6 cellular contexts compared by ENCODE assay signal in the genomic region with DNA sequence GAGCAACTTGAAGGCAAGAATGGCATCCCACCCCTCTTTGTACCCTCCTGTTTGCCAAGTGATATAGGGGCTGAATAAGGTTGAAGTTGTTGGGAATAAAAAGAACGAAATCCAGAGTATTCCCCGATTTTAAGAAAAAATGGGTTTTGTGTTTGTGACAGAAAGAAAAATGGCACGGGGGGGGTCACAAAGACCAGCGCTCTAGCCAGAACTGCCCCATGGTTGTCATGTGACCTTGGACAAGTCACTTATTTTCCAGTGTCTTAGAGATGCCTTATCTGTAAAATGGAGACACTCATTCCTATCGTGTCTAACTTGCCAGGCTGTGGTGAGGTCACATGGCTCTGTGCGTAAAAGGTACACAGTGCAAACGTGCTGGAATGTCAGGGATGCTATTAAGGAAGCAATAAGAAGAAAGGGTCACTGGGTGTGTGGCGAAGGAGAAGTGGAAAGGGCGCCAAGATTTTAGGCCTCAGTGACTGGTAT. TPM values are rescaled to one million over a fixed set of nuclear protein-coding genes. Genes with fewer than 3 reads are reported as not detected.
DNase-seq lines count a peak whose midpoint lies in the region; ATAC-seq and TF ChIP-seq lines count a peak whose summit lies in the region.

No MANE protein-coding gene starts in this region.

- DNase-seq in Calu3 (peak; percentile 58), kidney epithelial cell (ENCODE audit: low read depth) (no peak), GM20000 (ENCODE audit: low spot score) (no peak)
- DNase-seq in T-helper 2 cell treated with Interferon-gamma antibody and Interleukin-4, amounts not matched to agents 5 μg/mL and 100 μg/mL, for 36 hours (ENCODE audit: low spot score), result no peak
- DNase-seq in stimulated activated CD4-positive, alpha-beta T cell treated with anti-CD3 and anti-CD28 coated beads, Interleukin-4, amount 100 ng/mL, for 24 hours, result no peak

- peak overlapping the region; percentile 65 for H3K4me3 ChIP-seq in kidney epithelial cell (ENCODE audit: low read depth, low read length)

- H3K36me3 ChIP-seq in kidney epithelial cell (ENCODE audit: control insufficient read depth, insufficient read depth, low read length), result no peaks in the 10 kb centered on the region

- no peaks in the 10 kb centered on the region for H3K9me3 Mint-ChIP-seq in Calu3 (ENCODE audit: low read depth, unreplicated experiment)
- no peaks in the 10 kb centered on the region for H3K9me3 Mint-ChIP-seq in T-helper 2 cell treated with Interferon-gamma antibody and Interleukin-4, amounts not matched to agents 5 μg/mL and 100 μg/mL, for 36 hours

- H3K27ac Mint-ChIP-seq in Calu3 (ENCODE audit: unreplicated experiment), result peak overlapping the region; percentile 100
- H3K27ac Mint-ChIP-seq in T-helper 2 cell treated with Interferon-gamma antibody and Interleukin-4, amounts not matched to agents 5 μg/mL and 100 μg/mL, for 36 hours, result peak overlapping the region; percentile 100

- no TSS peak for BruUV-seq in Calu3 (replicated peaks; lab: Mats Ljungman, UMichigan)

- H3K4me3 Mint-ChIP-seq in Calu3 (ENCODE audit: low read depth, unreplicated experiment), result peak overlapping the region; percentile 98
- peak overlapping the region; percentile 99 for H3K4me3 Mint-ChIP-seq in T-helper 2 cell treated with Interferon-gamma antibody and Interleukin-4, amounts not matched to agents 5 μg/mL and 100 μg/mL, for 36 hours

- peaks cover 72% of the 10 kb centered on the region for H3K36me3 Mint-ChIP-seq in Calu3 (ENCODE audit: insufficient read depth, unreplicated experiment)
- peaks cover 23% of the 10 kb centered on the region for H3K36me3 Mint-ChIP-seq in T-helper 2 cell treated with Interferon-gamma antibody and Interleukin-4, amounts not matched to agents 5 μg/mL and 100 μg/mL, for 36 hours (ENCODE audit: low read depth)

- H3K27me3 ChIP-seq in kidney epithelial cell (ENCODE audit: control insufficient read depth, insufficient read depth, low read length), result no peaks in the 10 kb centered on the region

- peaks cover 35% of the 10 kb centered on the region for H3K4me1 Mint-ChIP-seq in Calu3 (ENCODE audit: low read depth, unreplicated experiment)
- H3K4me1 Mint-ChIP-seq in T-helper 2 cell treated with Interferon-gamma antibody and Interleukin-4, amounts not matched to agents 5 μg/mL and 100 μg/mL, for 36 hours (ENCODE audit: low read depth), result peaks cover 22% of the 10 kb centered on the region

- ATAC-seq in GM19452 (IDR thresholded peaks at IDR 0.05; ENCODE audit: unreplicated experiment), result no peak

- CTCF ChIA-PET in Calu3 (lab: Charles Lee), result interaction anchor here (0.8 to 7.8 kb wide), 2 partner anchors 11 to 15 kb away, joined by 3 to 197 read pairs; partner anchors contain the start of genes ACBD4 and HEXIM2

- peaks cover 14% of the 10 kb centered on the region for H3K27me3 Mint-ChIP-seq in Calu3 (ENCODE audit: unreplicated experiment)
- H3K27me3 Mint-ChIP-seq in T-helper 2 cell treated with Interferon-gamma antibody and Interleukin-4, amounts not matched to agents 5 μg/mL and 100 μg/mL, for 36 hours (ENCODE audit: low read depth), result peaks cover 3% of the 10 kb centered on the region

- TF ChIP-seq CTCF in Calu3 (IDR thresholded peaks at IDR 0.05; ENCODE audit: unreplicated experiment), result no peak
- TF ChIP-seq CTCF in kidney epithelial cell (IDR thresholded peaks at IDR 0.05; ENCODE audit: insufficient read depth, low read length, poor library complexity, severe bottlenecking), result no peak
- no peak for TF ChIP-seq CTCF in GM20000 (IDR thresholded peaks at IDR 0.05; ENCODE audit: extremely low read depth, missing control alignments)

- intact Hi-C loops in Calu3 (cut with micrococcal nuclease; ENCODE audit: unreplicated experiment), result loop anchor here (10.0 kb wide), 1 partner anchor 238 kb away; no protein-coding TSS in a partner anchor

RNA-seq across cellular contexts. Expression of gene HEXIM1, which starts 1.6 kb away (rescaled TPM):
- total RNA-seq in Calu3 (2022), result 57.2 and 64.7 TPM in 2 replicates
- 17.9 and 20.0 TPM in 2 replicates for total RNA-seq in kidney epithelial cell

RNA-seq across cellular contexts. Expression of gene ACBD4, which starts 11.2 kb away (rescaled TPM):
- total RNA-seq in Calu3 (2022), result 21.8 and 23.2 TPM in 2 replicates
- 7.1 and 8.2 TPM in 2 replicates for total RNA-seq in kidney epithelial cell

RNA-seq across cellular contexts. Expression of gene PLCD3, which starts 14.3 kb away (rescaled TPM):
- total RNA-seq in Calu3 (2022) (34.4 and 64.3 TPM in 2 replicates), kidney epithelial cell (54.5 and 61.9 TPM in 2 replicates)

RNA-seq across cellular contexts. Expression of gene HEXIM2, which starts 15.0 kb away (rescaled TPM):
- 16.3 and 17.1 TPM in 2 replicates for total RNA-seq in Calu3 (2022)
- 7.7 and 10.4 TPM in 2 replicates for total RNA-seq in kidney epithelial cell
